ENCODE assay signal across 8 cellular contexts in genomic region chr5:137743031-137743640, GRCh38. TPM values are rescaled to one million over a fixed set of nuclear protein-coding genes. Genes with fewer than 3 reads are reported as not detected.
A peak's percentile ranks its signal among the peaks of the same experiment; 100 is the strongest.
DNase-seq lines count a peak whose midpoint lies in the region; ATAC-seq and TF ChIP-seq lines count a peak whose summit lies in the region.

No MANE protein-coding gene starts in this region.

- no peak for DNase-seq in BJ (ENCODE audit: low read depth)
- DNase-seq in HT1080 (ENCODE audit: low read depth): peak; percentile 66
- DNase-seq in NT2/D1 (ENCODE audit: low read depth, low spot score): peak; percentile 46
- peak; percentile 47 for DNase-seq in activated T-cell treated with anti-CD3 and anti-CD28 coated beads, Interleukin-2, amount 50 U/mL, for 4 hours
- DNase-seq in fibroblast of peridontal ligament (ENCODE audit: extremely low read depth): peak; percentile 86
- peak; percentile 61 for DNase-seq in neural crest cell (ENCODE audit: low read depth, low spot score)
- DNase-seq in aorta: no peak

- H3K27me3 ChIP-seq in BJ (ENCODE audit: control insufficient read depth, insufficient read depth, low read length): no peaks in the 10 kb centered on the region
- H3K27me3 ChIP-seq in NT2/D1 (ENCODE audit: insufficient read depth, insufficient read length): no peaks in the 10 kb centered on the region
- H3K27me3 ChIP-seq in aorta (ENCODE audit: control insufficient read depth in 1 of 2, insufficient read depth in 2 of 2, low read length in 1 of 2): no peaks in the 10 kb centered on the region

- intact Hi-C loops in aorta (cut with DNase I): loop anchor here (1.0 to 2.0 kb wide), 4 partner anchors 82 to 114 kb away; no protein-coding TSS in a partner anchor

- H3K4me1 ChIP-seq in NT2/D1 (ENCODE audit: insufficient read depth, insufficient read length) (no peaks in the 10 kb centered on the region), aorta (ENCODE audit: control insufficient read depth in 1 of 2, insufficient read depth in 2 of 2, low read length in 2 of 2) (peaks cover 0 to 3% of the 10 kb centered on the region in 2 donors)

- H3K4me3 Mint-ChIP-seq in activated T-cell treated with anti-CD3 and anti-CD28 coated beads, Interleukin-2, amount 50 U/mL, for 4 hours: no peak overlapping the region
- H3K4me3 Mint-ChIP-seq in neural crest cell: no peak overlapping the region

- H3K27me3 Mint-ChIP-seq in activated T-cell treated with anti-CD3 and anti-CD28 coated beads, Interleukin-2, amount 50 U/mL, for 4 hours (ENCODE audit: low read depth): no peaks in the 10 kb centered on the region
- H3K27me3 Mint-ChIP-seq in neural crest cell (ENCODE audit: low read depth): no peaks in the 10 kb centered on the region

- ATAC-seq in GM19025 (IDR thresholded peaks at IDR 0.05; ENCODE audit: low read depth, unreplicated experiment) (peak; percentile 52), aorta (ENCODE audit: low FRiP score) (peak; percentile 87)
- ATAC-seq in activated T-cell treated with anti-CD3 and anti-CD28 coated beads, Interleukin-2, amount 50 U/mL, for 4 hours: peak; percentile 82 to 91

- POLR2A ChIA-PET in BJ (lab: Charles Lee): interaction anchor here (0.7 kb wide), 1 partner anchor 84 kb away, joined by 10 read pairs; no protein-coding TSS in a partner anchor

- H3K36me3 ChIP-seq in BJ (ENCODE audit: control insufficient read depth, insufficient read depth, low read length) (no peaks in the 10 kb centered on the region), NT2/D1 (ENCODE audit: insufficient read depth, insufficient read length, low read length) (no peaks in the 10 kb centered on the region), aorta (ENCODE audit: control insufficient read depth in 1 of 2, insufficient read depth in 2 of 2, low read length in 1 of 2) (no peaks in the 10 kb centered on the region)

- no peaks in the 10 kb centered on the region for H3K9me3 ChIP-seq in NT2/D1 (ENCODE audit: insufficient read depth, low read length)
- H3K9me3 ChIP-seq in aorta (ENCODE audit: control insufficient read depth, low read length): no peaks in the 10 kb centered on the region

- no peak overlapping the region for H3K9ac ChIP-seq in NT2/D1 (ENCODE audit: insufficient read length, low read depth)

- peaks cover 20% of the 10 kb centered on the region for H3K4me1 Mint-ChIP-seq in activated T-cell treated with anti-CD3 and anti-CD28 coated beads, Interleukin-2, amount 50 U/mL, for 4 hours (ENCODE audit: low read depth)
- H3K4me1 Mint-ChIP-seq in neural crest cell: no peaks in the 10 kb centered on the region

- TF ChIP-seq CTCF in BJ (IDR thresholded peaks at IDR 0.05; ENCODE audit: insufficient read depth, low read depth, low read length) (peak; percentile 67), neural crest cell (conservative IDR thresholded peaks at IDR 0.05) (peak; percentile 76)

- CTCF ChIA-PET in BJ (lab: Yijun Ruan, JAX): interaction anchor here (0.6 to 14.5 kb wide), 20 partner anchors 8 to 941 kb away, joined by 3 to 247 read pairs (median 6); partner anchors contain the start of gene HNRNPA0

- H3K27ac Mint-ChIP-seq in neural crest cell (ENCODE audit: unreplicated experiment): no peak overlapping the region

- H3K9me3 Mint-ChIP-seq in activated T-cell treated with anti-CD3 and anti-CD28 coated beads, Interleukin-2, amount 50 U/mL, for 4 hours: no peaks in the 10 kb centered on the region
- H3K9me3 Mint-ChIP-seq in neural crest cell: no peaks in the 10 kb centered on the region

- H3K36me3 Mint-ChIP-seq in activated T-cell treated with anti-CD3 and anti-CD28 coated beads, Interleukin-2, amount 50 U/mL, for 4 hours (ENCODE audit: insufficient read depth): no peaks in the 10 kb centered on the region
- H3K36me3 Mint-ChIP-seq in neural crest cell (ENCODE audit: low read depth): no peaks in the 10 kb centered on the region

- H3K4me3 ChIP-seq in BJ (ENCODE audit: low read depth, low read length) (no peak overlapping the region), NT2/D1 (ENCODE audit: insufficient read length, low read depth) (no peak overlapping the region), aorta (ENCODE audit: low read length in 2 of 2) (no peak overlapping the region)

- no peak overlapping the region for H3K27ac ChIP-seq in aorta (ENCODE audit: low read depth in 1 of 2, low read length in 2 of 2)

- WGBS in aorta, 2 donors: 70 to 71% methylated on average over 4 of the region's 4 CpGs

RNA-seq across cellular contexts. Expression of gene KLHL3, which starts 7.2 kb away (rescaled TPM):
- polyA plus RNA-seq in BJ (2011; rRNA removed): 1.1 and 1.3 TPM in 2 replicates
- 6.2 and 10.0 TPM in 2 replicates for polyA minus RNA-seq in BJ (2011; rRNA and poly(A)+ RNA removed)
- 0.42 and 0.47 TPM in 2 replicates for total RNA-seq in HT1080 (2014; rRNA removed; shearing (Covaris generic))
- polyA plus RNA-seq in HT1080 (2015; cell fraction: cytosol; rRNA removed): 0.41 and 0.89 TPM in 2 replicates
- 3.9 and 5.5 TPM in 2 replicates for polyA plus RNA-seq in HT1080 (2015; cell fraction: nucleus; rRNA removed)
- total RNA-seq in activated T-cell treated with anti-CD3 and anti-CD28 coated beads, Interleukin-2, amount 50 U/mL, for 4 hours: 1 to 10 TPM; 2.0 to 2.9 (median 2.6) TPM
- 9.4 and 11.8 TPM in 2 replicates for total RNA-seq in neural crest cell
- 10 to 100 TPM; 20.7 to 38.1 TPM for total RNA-seq in aorta
- 1 to 10 TPM in 1 of 2 donors, under 1 TPM in 1; 0.88 to 3.2 TPM for polyA plus RNA-seq in aorta

RNA-seq across cellular contexts. Expression of gene HNRNPA0, which starts 11.0 kb away (rescaled TPM):
- polyA plus RNA-seq in BJ (2011; rRNA removed) (10.2 and 10.3 TPM in 2 replicates), aorta (10 to 100 TPM; 16.5 to 24.4 TPM)
- 5.2 and 5.4 TPM in 2 replicates for polyA minus RNA-seq in BJ (2011; rRNA and poly(A)+ RNA removed)
- total RNA-seq in HT1080 (2014; rRNA removed; shearing (Covaris generic)): 12.2 and 21.3 TPM in 2 replicates
- polyA plus RNA-seq in HT1080 (2015; cell fraction: cytosol; rRNA removed): 38.7 and 40.0 TPM in 2 replicates
- 30.1 and 32.8 TPM in 2 replicates for polyA plus RNA-seq in HT1080 (2015; cell fraction: nucleus; rRNA removed)
- total RNA-seq in activated T-cell treated with anti-CD3 and anti-CD28 coated beads, Interleukin-2, amount 50 U/mL, for 4 hours: 10 to 100 TPM; 48.0 to 49.5 (median 48.6) TPM
- total RNA-seq in neural crest cell (99.0 and 102 TPM in 2 replicates), aorta (10 to 100 TPM; 27.0 to 31.2 TPM)

Comparison
In these comparisons a context has a peak if more than half of its experiments do, and no peak if none do; other contexts are left out.
1. DNase-seq: peak in HT1080 (single experiment), NT2/D1 (single experiment), activated T-cell treated with anti-CD3 and anti-CD28 coated beads, Interleukin-2, amount 50 U/mL, for 4 hours (single experiment), fibroblast of peridontal ligament (single experiment) and neural crest cell (single experiment); none in BJ (single experiment) and aorta (0 of 2).
2. Peak in every context shown above with its lines, with median percentiles within 50 percentile points of each other: ATAC-seq.